ENCODE assay signal across 17 cellular contexts in genomic region chr2:169091761-169092523, GRCh38. TPM values are rescaled to one million over a fixed set of nuclear protein-coding genes. Genes with fewer than 3 reads are reported as not detected.
DNase-seq lines count a peak whose midpoint lies in the region; ATAC-seq, FAIRE-seq and TF ChIP-seq lines count a peak whose summit lies in the region.
"Had no signal": no experiment of that assay in that cellular context is flagged by ENCODE, and none has a peak within 500 bp of the region (broad histone marks: within the 10 kb centered on the region; RNA-seq: fewer than 3 reads in every experiment).

No MANE protein-coding gene starts in this region.

- intact Hi-C loops in Right ventricle myocardium superior (cut with DNase I): no loop called here
- intact Hi-C loops in left ventricle myocardium superior (cut with micrococcal nuclease): no loop called here
- intact Hi-C loops in breast epithelium (cut with DNase I; ENCODE audit: low total_unique reads): loop anchor here (1.0 kb wide), 1 partner anchor 9 kb away; no protein-coding TSS in a partner anchor
- intact Hi-C loops in dorsolateral prefrontal cortex (cut with DNase I): no loop called here
- intact Hi-C loops in sigmoid colon (cut with DNase I): no loop called here

- WGBS in sigmoid colon, 2 donors: 53 to 73% methylated on average over 8 of the region's 8 CpGs

- CTCF ChIA-PET in T-cell (lab: Charles Lee): no interaction called here

- H3K4me3 ChIP-seq in breast epithelium: no peak overlapping the region
- no peak overlapping the region for H3K4me3 ChIP-seq in dorsolateral prefrontal cortex
- no peak overlapping the region for H3K4me3 ChIP-seq in sigmoid colon
- H3K4me3 ChIP-seq: cardiac muscle cell, SJCRH30 had no signal

- no peak for FAIRE-seq in urothelium cell line (lab: Jason Lieb, UNC)

- no peak for TF ChIP-seq EP300 in sigmoid colon (IDR thresholded peaks at IDR 0.05)

- POLR2A ChIA-PET in T-cell (lab: Charles Lee): no interaction called here

- DNase-seq in Right ventricle myocardium superior (no peak), left ventricle myocardium superior (no peak), breast epithelium (ENCODE audit: low spot score in 2 of 2) (peak; percentile 62 to 69), kidney tubule cell (ENCODE audit: low spot score) (peak; percentile 67), urothelium cell line (ENCODE audit: low spot score) (peak; percentile 44), dorsolateral prefrontal cortex (no peak), sigmoid colon (no peak), T-cell (no peak)
- DNase-seq: ACHN; activated B cell treated with CpG ODN at 0.5 μM for 24 hours; activated T-cell treated with anti-CD3 and anti-CD28 coated beads, Interleukin-2, amount 50 U/mL, for 48 hours; foreskin melanocyte; NCI-H446 treated with DMSO at 0.1 percent for 48 hours; SJCRH30; substantia nigra had no signal

- no peaks in the 10 kb centered on the region for H3K36me3 Mint-ChIP-seq in T-cell

- no peak for TF ChIP-seq POLR2A in breast epithelium (IDR thresholded peaks at IDR 0.05)
- TF ChIP-seq POLR2A in sigmoid colon (IDR thresholded peaks at IDR 0.05): no peak

- no peaks in the 10 kb centered on the region for H3K27me3 ChIP-seq in breast epithelium
- no peaks in the 10 kb centered on the region for H3K27me3 ChIP-seq in dorsolateral prefrontal cortex
- H3K27me3 ChIP-seq in sigmoid colon: no peaks in the 10 kb centered on the region
- H3K27me3 ChIP-seq: cardiac muscle cell, SJCRH30 had no signal

- H3K27ac Mint-ChIP-seq in T-cell: no peak overlapping the region
- H3K27ac Mint-ChIP-seq: activated B cell treated with CpG ODN at 0.5 μM for 24 hours had no signal

- H3K27me3 Mint-ChIP-seq in T-cell: peaks cover 9 to 18% of the 10 kb centered on the region in 2 donors

- no peak overlapping the region for H3K4me3 Mint-ChIP-seq in T-cell
- H3K4me3 Mint-ChIP-seq: activated B cell treated with CpG ODN at 0.5 μM for 24 hours had no signal

- H3K4me1 ChIP-seq in breast epithelium: peaks cover 0 to 2% of the 10 kb centered on the region in 2 donors
- peaks cover 0 to 32% (median 9%) of the 10 kb centered on the region in 4 donors for H3K4me1 ChIP-seq in sigmoid colon
- H3K4me1 ChIP-seq: SJCRH30 had no signal

- H3K9me3 Mint-ChIP-seq in T-cell: no peaks in the 10 kb centered on the region
- H3K9me3 Mint-ChIP-seq: activated B cell treated with CpG ODN at 0.5 μM for 24 hours had no signal

- peaks cover 6 to 12% (median 10%) of the 10 kb centered on the region in 3 donors for H3K4me1 Mint-ChIP-seq in T-cell

- H3K9me3 ChIP-seq in breast epithelium (no peaks in the 10 kb centered on the region), sigmoid colon (no peaks in the 10 kb centered on the region)
- H3K9me3 ChIP-seq: SJCRH30 had no signal

- H3K27ac ChIP-seq in breast epithelium: peak overlapping the region; percentile 51 to 64
- H3K27ac ChIP-seq in dorsolateral prefrontal cortex: no peak overlapping the region
- no peak overlapping the region for H3K27ac ChIP-seq in sigmoid colon
- H3K27ac ChIP-seq: cardiac muscle cell, SJCRH30 had no signal

- H3K36me3 ChIP-seq in breast epithelium: no peaks in the 10 kb centered on the region
- no peaks in the 10 kb centered on the region for H3K36me3 ChIP-seq in sigmoid colon
- H3K36me3 ChIP-seq: cardiac muscle cell, SJCRH30 had no signal

- peak; percentile 34 for ATAC-seq in Right ventricle myocardium superior (ENCODE audit: poor library complexity)
- no peak for ATAC-seq in left ventricle myocardium superior
- no peak for ATAC-seq in T-cell (replicated peaks in 1 of 4)

- TF ChIP-seq CTCF in breast epithelium (IDR thresholded peaks at IDR 0.05) (no peak), dorsolateral prefrontal cortex (IDR thresholded peaks at IDR 0.05 in 54 of 56, conservative IDR thresholded peaks at IDR 0.05 in 2 of 56; ENCODE audit: low read depth in 1 of 56, partially characterized antibody in 56 of 56) (no peak), sigmoid colon (IDR thresholded peaks at IDR 0.05) (no peak)

RNA-seq across cellular contexts. Expression of gene DHRS9, which starts 22.6 kb away (rescaled TPM):
- total RNA-seq in Right ventricle myocardium superior: 1.3 TPM
- 0.74 TPM for total RNA-seq in left ventricle myocardium superior
- total RNA-seq in breast epithelium: 1 to 10 TPM in 2 of 3 donors, under 1 TPM in 1; 0.73 to 7.8 (median 3.3) TPM
- total RNA-seq in dorsolateral prefrontal cortex: 1 to 10 TPM in 94 of 120 experiments, under 1 TPM in 24, not detected in 2; 0.37 to 5.2 (median 1.5) TPM
- 1 to 10 TPM in 1 of 4 donors, under 1 TPM in 3; 0.36 to 1.3 (median 0.69) TPM for total RNA-seq in sigmoid colon
- 100 to 1,000 TPM in 2 of 3 donors, 10 to 100 TPM in 1; 57.1 to 150 (median 107) TPM for polyA plus RNA-seq in sigmoid colon
- total RNA-seq in T-cell: not detected
- total RNA-seq: cardiac muscle cell, osteoblast, SJCRH30 had no signal

Comparison
In these comparisons a context has a peak if more than half of its experiments do, and no peak if none do; other contexts are left out.
1. DNase-seq: peak in breast epithelium (2 of 2), kidney tubule cell (single experiment) and urothelium cell line (single experiment); none in Right ventricle myocardium superior (single experiment), left ventricle myocardium superior (single experiment), dorsolateral prefrontal cortex (0 of 10), sigmoid colon (single experiment) and T-cell (0 of 34).
2. H3K27ac ChIP-seq: peak in breast epithelium (2 of 2); none in dorsolateral prefrontal cortex (0 of 59) and sigmoid colon (0 of 4).